ENCODE assay signal across 8 cellular contexts in the genomic region with DNA sequence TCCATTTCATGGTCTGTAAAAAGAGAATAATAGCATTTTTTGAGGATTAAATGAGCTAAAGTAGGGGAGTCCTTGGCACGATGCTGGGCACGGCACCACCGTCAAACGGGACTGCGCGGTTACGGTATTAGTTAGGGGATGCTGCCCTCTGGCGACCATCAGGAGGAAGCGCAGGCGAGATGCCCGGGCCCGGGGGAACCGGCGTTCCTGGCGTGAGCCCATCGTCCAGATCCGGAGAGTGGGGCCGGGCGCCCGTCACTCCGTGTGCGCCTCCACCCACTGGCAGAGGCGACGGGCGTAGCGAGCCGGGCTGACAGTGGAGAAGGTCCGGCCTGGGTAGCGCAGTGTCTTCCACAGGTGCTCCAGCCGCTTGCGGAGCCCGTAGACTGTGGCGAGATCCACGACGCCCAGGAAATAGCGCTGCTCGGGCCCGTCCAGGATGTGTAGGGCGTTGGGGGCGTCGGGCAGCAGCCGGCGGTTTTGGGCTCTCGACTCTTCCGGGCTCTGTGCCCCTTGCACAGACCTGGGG. TPM values are rescaled to one million over a fixed set of nuclear protein-coding genes. Genes with fewer than 3 reads are reported as not detected.
DNase-seq lines count a peak whose midpoint lies in the region; ATAC-seq and TF ChIP-seq lines count a peak whose summit lies in the region.

No MANE protein-coding gene starts in this region.

- 0 to 5% methylated on average over 35 to 41 of the region's 45 CpGs for whole genome bisulfite sequencing in GM23248 (ENCODE audit: low coverage in 1 of 2, low lambda C conversion rate in 2 of 2, missing lambda C conversion rate in 2 of 2), 2 experiments

- in situ Hi-C loops in GM23248 (cut with MboI), result no loop called here

- peaks cover 42% of the 10 kb centered on the region for H3F3A ChIP-seq in GM23248 (ENCODE audit: insufficient read depth)
- no peaks in the 10 kb centered on the region for H3F3A ChIP-seq in PC-3 (ENCODE audit: low read length, unreplicated experiment)

- peaks cover 46% of the 10 kb centered on the region for H3K4me1 ChIP-seq in GM23248 (ENCODE audit: insufficient read depth)
- H3K4me1 ChIP-seq in PC-3 (ENCODE audit: insufficient read depth, low read length), result peaks cover 38% of the 10 kb centered on the region
- H3K4me1 ChIP-seq in foreskin keratinocyte, result peaks cover 17% of the 10 kb centered on the region
- H3K4me1 ChIP-seq in uterus, result peaks cover 4 to 5% of the 10 kb centered on the region in 2 donors

- ATAC-seq in PC-3 (peak; percentile 14), foreskin keratinocyte (no peak)

- H3K4me2 ChIP-seq in GM23248 (ENCODE audit: unreplicated experiment) (peak overlapping the region; percentile 72), PC-3 (ENCODE audit: low read length) (peak overlapping the region; percentile 86)

- H3K36me3 ChIP-seq in GM23248 (ENCODE audit: low read depth) (no peaks in the 10 kb centered on the region), PC-3 (ENCODE audit: low read depth, low read length) (no peaks in the 10 kb centered on the region), uterus (no peaks in the 10 kb centered on the region)

- H3K27me3 ChIP-seq in GM23248 (replicated peaks; ENCODE audit: insufficient read depth) (no peaks in the 10 kb centered on the region), PC-3 (ENCODE audit: low read length) (no peaks in the 10 kb centered on the region), foreskin keratinocyte (no peaks in the 10 kb centered on the region), uterus (peaks cover 0 to 1% of the 10 kb centered on the region in 2 donors)

- H3K9ac ChIP-seq in GM23248, result peak overlapping the region; percentile 65
- H3K9ac ChIP-seq in PC-3 (ENCODE audit: low read length), result peak overlapping the region; percentile 48; the same call in 1 of the 2 replicates

- intact Hi-C loops in PC-3 (cut with micrococcal nuclease), result loop anchor here (2.0 to 5.0 kb wide), 2 partner anchors 187 to 329 kb away; partner anchors contain the start of gene TOR2A
- intact Hi-C loops in posterior vena cava (cut with DNase I), result loop anchor here (2.0 to 10.0 kb wide), 3 partner anchors 179 to 329 kb away; partner anchors contain the start of gene TOR2A (in 1 of the 2)
- intact Hi-C loops in uterus (cut with DNase I; ENCODE audit: low total_unique reads), result loop anchor here (5.0 to 10.0 kb wide), 2 partner anchors 324 to 417 kb away; no protein-coding TSS in a partner anchor

- POLR2A ChIA-PET in PC-3 (lab: Charles Lee; ENCODE audit: unreplicated experiment), result interaction anchor here (0.5 kb wide), 1 partner anchor 12 kb away, joined by 3 read pairs; no protein-coding TSS in a partner anchor

- no peak for TF ChIP-seq POLR2A in uterus (IDR thresholded peaks at IDR 0.05)

- H2AFZ ChIP-seq in GM23248 (peak overlapping the region; percentile 74), PC-3 (ENCODE audit: low read length) (peak overlapping the region; percentile 68)

- no peaks in the 10 kb centered on the region for H3K79me2 ChIP-seq in GM23248 (ENCODE audit: insufficient read depth)
- 0 out of 2 replicates have a peak, but pooled peaks cover under 1% of the 10 kb centered on the region for H3K79me2 ChIP-seq in PC-3 (ENCODE audit: low read length)

- no peaks in the 10 kb centered on the region for H4K20me1 ChIP-seq in GM23248 (ENCODE audit: insufficient read depth)
- H4K20me1 ChIP-seq in PC-3 (ENCODE audit: low read length), result no peaks in the 10 kb centered on the region

- BruUV-seq in PC-3 (replicated peaks; lab: Mats Ljungman, UMichigan), result no TSS peak

- DNase-seq in AG09319 (ENCODE audit: extremely low read depth, low read depth) (no peak), GM23248 (peak; percentile 71), PC-3 (peak; percentile 62), foreskin keratinocyte (no peak), posterior vena cava (ENCODE audit: low spot score) (peak; percentile 93), uterus (peak; percentile 76 to 80), NCI-H526 treated with DMSO at 0.1 percent for 48 hours (lab: John Stamatoyannopoulos, UW) (no peak)
- DNase-seq in activated effector memory CD4-positive, alpha-beta T cell treated with Interleukin-2 at 50 U/mL for 16 hours, result peak; percentile 68

- CTCF ChIA-PET in PC-3 (lab: Charles Lee), result interaction anchor here (2.2 kb wide), 1 partner anchor 187 kb away, joined by 9 read pairs; the partner anchor contains the start of gene TOR2A

- H3K4me3 ChIP-seq in GM23248 (peak overlapping the region; percentile 51), PC-3 (ENCODE audit: low read length) (peak overlapping the region; percentile 64), uterus (no peak overlapping the region)

- H3K9me2 ChIP-seq in GM23248 (ENCODE audit: insufficient read depth) (no peaks in the 10 kb centered on the region), PC-3 (replicated peaks; ENCODE audit: low read length) (no peaks in the 10 kb centered on the region)

- TF ChIP-seq CTCF in AG09319 (IDR thresholded peaks at IDR 0.05; ENCODE audit: low read depth, low read length) (peak; percentile 81), PC-3 (conservative IDR thresholded peaks at IDR 0.05; ENCODE audit: low read depth, low read length) (peak; percentile 77), foreskin keratinocyte (conservative IDR thresholded peaks at IDR 0.05) (peak; percentile 93), uterus (IDR thresholded peaks at IDR 0.05) (peak; percentile 96 to 98 (median 96))

- H3K9me3 ChIP-seq in GM23248 (ENCODE audit: low read depth) (no peaks in the 10 kb centered on the region), PC-3 (ENCODE audit: low read length) (no peaks in the 10 kb centered on the region), uterus (no peaks in the 10 kb centered on the region)

- H3K27ac ChIP-seq in GM23248, result no peak overlapping the region
- H3K27ac ChIP-seq in PC-3 (ENCODE audit: low read length), result no peak overlapping the region
- no peak overlapping the region for H3K27ac ChIP-seq in foreskin keratinocyte
- no peak overlapping the region for H3K27ac ChIP-seq in uterus

RNA-seq across cellular contexts. Expression of gene ST6GALNAC4, which starts 4.8 kb away (rescaled TPM):
- 45.5 and 61.0 TPM in 2 replicates for total RNA-seq in GM23248 (2014; rRNA removed; shearing (Covaris generic))
- 33.7 and 40.1 TPM in 2 replicates for polyA plus RNA-seq in GM23248 (2016; fragmentation: Nextera tagmentation; extraction: Ambion mirVana)
- 26.9 and 27.8 TPM in 2 replicates for total RNA-seq in PC-3 (2014; rRNA removed)
- 16.6 and 18.5 TPM in 2 replicates for total RNA-seq in foreskin keratinocyte
- 19.9 and 21.3 TPM in 2 replicates for polyA plus RNA-seq in foreskin keratinocyte
- 10 to 100 TPM; 27.7 to 32.7 TPM for total RNA-seq in posterior vena cava
- 10 to 100 TPM in 3 of 4 donors, under 1 TPM in 1; 0.59 to 41.7 (median 20.7) TPM for total RNA-seq in uterus

RNA-seq across cellular contexts. Expression of gene PIP5KL1, which starts 8.9 kb away (rescaled TPM):
- 5.5 and 16.6 TPM in 2 replicates for total RNA-seq in GM23248 (2014; rRNA removed; shearing (Covaris generic))
- polyA plus RNA-seq in GM23248 (2016; fragmentation: Nextera tagmentation; extraction: Ambion mirVana) (8.8 and 9.4 TPM in 2 replicates), foreskin keratinocyte (4.8 and 7.9 TPM in 2 replicates)
- total RNA-seq in PC-3 (2014; rRNA removed) (5.1 and 5.4 TPM in 2 replicates), foreskin keratinocyte (4.7 and 6.3 TPM in 2 replicates), posterior vena cava (1 to 10 TPM; 1.2 to 1.3 TPM), uterus (10 to 100 TPM in 1 of 4 donors, 1 to 10 TPM in 2, not detected in 1; 2.9 to 11.3 (median 3.2) TPM)

RNA-seq across cellular contexts. Expression of gene DPM2, which starts 16.0 kb away (rescaled TPM):
- total RNA-seq in GM23248 (2014; rRNA removed; shearing (Covaris generic)), result 27.0 and 33.3 TPM in 2 replicates
- polyA plus RNA-seq in GM23248 (2016; fragmentation: Nextera tagmentation; extraction: Ambion mirVana) (62.8 and 66.5 TPM in 2 replicates), foreskin keratinocyte (61.0 and 65.8 TPM in 2 replicates)
- total RNA-seq in PC-3 (2014; rRNA removed) (32.0 and 33.0 TPM in 2 replicates), foreskin keratinocyte (32.5 and 33.4 TPM in 2 replicates), posterior vena cava (10 to 100 TPM; 22.8 to 23.6 TPM), uterus (10 to 100 TPM in 3 of 4 donors, 1 to 10 TPM in 1; 6.7 to 33.1 (median 15.9) TPM)

RNA-seq across cellular contexts. Expression of gene ST6GALNAC6, which starts 22.3 kb away (rescaled TPM):
- 78.8 and 88.0 TPM in 2 replicates for total RNA-seq in GM23248 (2014; rRNA removed; shearing (Covaris generic))
- polyA plus RNA-seq in GM23248 (2016; fragmentation: Nextera tagmentation; extraction: Ambion mirVana) (81.1 and 82.0 TPM in 2 replicates), foreskin keratinocyte (24.3 and 27.7 TPM in 2 replicates)
- total RNA-seq in PC-3 (2014; rRNA removed) (8.5 and 14.5 TPM in 2 replicates), foreskin keratinocyte (23.2 and 27.1 TPM in 2 replicates), posterior vena cava (100 to 1,000 TPM in 1 of 2 donors, 10 to 100 TPM in 1; 74.8 to 102 TPM), uterus (100 to 1,000 TPM in 3 of 4 donors, 10 to 100 TPM in 1; 37.7 to 133 (median 111) TPM)

RNA-seq across cellular contexts. Expression of gene AK1, which starts 44.2 kb away (rescaled TPM):
- total RNA-seq in GM23248 (2014; rRNA removed; shearing (Covaris generic)), result 51.8 and 52.9 TPM in 2 replicates
- polyA plus RNA-seq in GM23248 (2016; fragmentation: Nextera tagmentation; extraction: Ambion mirVana) (157 and 159 TPM in 2 replicates), foreskin keratinocyte (99.6 and 106 TPM in 2 replicates)
- total RNA-seq in PC-3 (2014; rRNA removed) (79.1 and 105 TPM in 2 replicates), foreskin keratinocyte (60.7 and 62.6 TPM in 2 replicates), posterior vena cava (10 to 100 TPM; 65.7 to 67.0 TPM), uterus (10 to 100 TPM in 2 of 4 donors, 1 to 10 TPM in 2; 6.1 to 54.3 (median 15.7) TPM)

Comparison
In these comparisons a context has a peak if more than half of its experiments do, and no peak if none do; other contexts are left out.
1. DNase-seq: peak in GM23248 (single experiment), PC-3 (single experiment), activated effector memory CD4-positive, alpha-beta T cell treated with Interleukin-2 at 50 U/mL for 16 hours (single experiment), posterior vena cava (single experiment) and uterus (2 of 2); none in AG09319 (single experiment), foreskin keratinocyte (0 of 2) and NCI-H526 treated with DMSO at 0.1 percent for 48 hours (single experiment).
2. H3K4me3 ChIP-seq: peak in GM23248 (single experiment) and PC-3 (single experiment); none in uterus (0 of 2).
3. Peak in every context shown above with its lines, with median percentiles within 50 percentile points of each other: CTCF ChIP-seq.